19 cellular contexts compared by ENCODE assay signal in genomic region chr9:3243676-3244075, GRCh38.
DNase-seq lines count a peak whose midpoint lies in the region; ATAC-seq and TF ChIP-seq lines count a peak whose summit lies in the region.
"Had no signal": no experiment of that assay in that cellular context is flagged by ENCODE, and none has a peak within 500 bp of the region (broad histone marks: within the 10 kb centered on the region; RNA-seq: fewer than 3 reads in every experiment).

No MANE protein-coding gene starts in this region.

- H3K27ac Mint-ChIP-seq in T-helper 2 cell treated with Interferon-gamma antibody and Interleukin-4, amounts not matched to agents 5 μg/mL and 100 μg/mL, for 36 hours, result no peak overlapping the region
- H3K27ac Mint-ChIP-seq in T-helper 17 cell, result no peak overlapping the region
- H3K27ac Mint-ChIP-seq: CD4-positive, alpha-beta T cell; T-helper 1 cell treated with Interleukin-12 subunit alpha and Interleukin-12 subunit beta and Interleukin-4 antibody, amounts not matched to agents 30 μg/mL and 1 μg/mL, for 36 hours had no signal

- H3K27me3 ChIP-seq in HL-60 (ENCODE audit: insufficient read depth, poor library complexity, severe bottlenecking) (no peaks in the 10 kb centered on the region), right lobe of liver (no peaks in the 10 kb centered on the region)

- H3K36me3 ChIP-seq in right lobe of liver, result no peaks in the 10 kb centered on the region
- H3K36me3 ChIP-seq: HAP-1 had no signal

- peaks cover 6% of the 10 kb centered on the region for H3K4me1 Mint-ChIP-seq in T-helper 2 cell treated with Interferon-gamma antibody and Interleukin-4, amounts not matched to agents 5 μg/mL and 100 μg/mL, for 36 hours (ENCODE audit: low read depth)
- H3K4me1 Mint-ChIP-seq in T-helper 17 cell, result no peaks in the 10 kb centered on the region

- no peak overlapping the region for H3K4me3 Mint-ChIP-seq in T-helper 2 cell treated with Interferon-gamma antibody and Interleukin-4, amounts not matched to agents 5 μg/mL and 100 μg/mL, for 36 hours
- no peak overlapping the region for H3K4me3 Mint-ChIP-seq in T-helper 17 cell
- H3K4me3 Mint-ChIP-seq: CD4-positive, alpha-beta T cell; T-helper 1 cell treated with Interleukin-12 subunit alpha and Interleukin-12 subunit beta and Interleukin-4 antibody, amounts not matched to agents 30 μg/mL and 1 μg/mL, for 36 hours had no signal

- TF ChIP-seq POLR2A in right lobe of liver (IDR thresholded peaks at IDR 0.05), result no peak

- no peak overlapping the region for H3K4me3 ChIP-seq in HL-60 (replicated peaks; ENCODE audit: insufficient read depth, low read length)
- no peak overlapping the region for H3K4me3 ChIP-seq in right lobe of liver
- H3K4me3 ChIP-seq: HAP-1 had no signal

- no peaks in the 10 kb centered on the region for H3K9me3 Mint-ChIP-seq in T-helper 2 cell treated with Interferon-gamma antibody and Interleukin-4, amounts not matched to agents 5 μg/mL and 100 μg/mL, for 36 hours
- H3K9me3 Mint-ChIP-seq: CD4-positive, alpha-beta T cell; T-helper 1 cell treated with Interleukin-12 subunit alpha and Interleukin-12 subunit beta and Interleukin-4 antibody, amounts not matched to agents 30 μg/mL and 1 μg/mL, for 36 hours had no signal

- 58% methylated on average over 4 of the region's 4 CpGs for WGBS in right lobe of liver (ENCODE audit: insufficient coverage, low coverage, low lambda C conversion rate, missing lambda C conversion rate)

- peak; percentile 61 to 63 for DNase-seq in HL-60 (ENCODE audit: low read depth in 1 of 2, low spot score in 1 of 2)
- DNase-seq in NOMO-1 treated with DMSO at 0.1 percent for 48 hours (lab: John Stamatoyannopoulos, UW; ENCODE audit: unreplicated experiment), result peak; percentile 68
- DNase-seq in SKM-1 treated with dmso at 0.1 percent for 144 hours (lab: John Stamatoyannopoulos, UW; ENCODE audit: unreplicated experiment), result peak; percentile 66
- no peak for DNase-seq in right lobe of liver
- no peak for DNase-seq in SK-N-DZ (ENCODE audit: low spot score)
- DNase-seq in DMS 273 (lab: John Stamatoyannopoulos, UW; ENCODE audit: unreplicated experiment), result no peak
- no peak for DNase-seq in T-helper 2 cell treated with Interferon-gamma antibody and Interleukin-4, amounts not matched to agents 5 μg/mL and 100 μg/mL, for 36 hours (ENCODE audit: low spot score)
- no peak for DNase-seq in T-helper 17 cell
- DNase-seq: Calu3; CD4-positive, alpha-beta T cell; KBM-7; NCI-H1092 treated with DMSO at 0.1 percent for 48 hours; NCI-H1694; NCI-H510A treated with DMSO at 0.1 percent for 48 hours; NCI-H82 had no signal

- intact Hi-C loops in right lobe of liver (cut with DNase I), result no loop called here

- H3K9me3 ChIP-seq in right lobe of liver (no peaks in the 10 kb centered on the region), T-helper 17 cell (ENCODE audit: control insufficient read depth, low read length, poor library complexity, severe bottlenecking) (no peaks in the 10 kb centered on the region)
- H3K9me3 ChIP-seq: HAP-1 had no signal

- H3K27ac ChIP-seq in HL-60 (replicated peaks), result no peak overlapping the region
- H3K27ac ChIP-seq in right lobe of liver, result no peak overlapping the region

- TF ChIP-seq CTCF in HL-60 (IDR thresholded peaks at IDR 0.05; ENCODE audit: insufficient read depth, low read length), result no peak
- TF ChIP-seq CTCF in right lobe of liver (IDR thresholded peaks at IDR 0.05), result no peak

- H3K4me1 ChIP-seq in right lobe of liver, result no peaks in the 10 kb centered on the region

- no peaks in the 10 kb centered on the region for H3K27me3 Mint-ChIP-seq in T-helper 2 cell treated with Interferon-gamma antibody and Interleukin-4, amounts not matched to agents 5 μg/mL and 100 μg/mL, for 36 hours (ENCODE audit: low read depth)
- no peaks in the 10 kb centered on the region for H3K27me3 Mint-ChIP-seq in T-helper 17 cell
- H3K27me3 Mint-ChIP-seq: CD4-positive, alpha-beta T cell had no signal

- H3K36me3 Mint-ChIP-seq in T-helper 2 cell treated with Interferon-gamma antibody and Interleukin-4, amounts not matched to agents 5 μg/mL and 100 μg/mL, for 36 hours (ENCODE audit: low read depth), result peaks cover 2% of the 10 kb centered on the region
- H3K36me3 Mint-ChIP-seq in T-helper 17 cell (ENCODE audit: low read depth), result peaks cover 14% of the 10 kb centered on the region

- ATAC-seq in right lobe of liver, result peak in 3 of 4 donors; percentile 48 to 71 (median 48)
- ATAC-seq in T-helper 17 cell, result no peak
- ATAC-seq: Right ventricle myocardium inferior, SK-N-SH treated with all-trans-retinoic acid at 6 μM for 48 hours had no signal

Comparison
In these comparisons a context has a peak if more than half of its experiments do, and no peak if none do; other contexts are left out.
1. DNase-seq: peak in HL-60 (2 of 2), NOMO-1 treated with DMSO at 0.1 percent for 48 hours (single experiment) and SKM-1 treated with dmso at 0.1 percent for 144 hours (single experiment); none in right lobe of liver (0 of 3), SK-N-DZ (single experiment), DMS 273 (single experiment), T-helper 2 cell treated with Interferon-gamma antibody and Interleukin-4, amounts not matched to agents 5 μg/mL and 100 μg/mL, for 36 hours (single experiment) and T-helper 17 cell (0 of 3).